Comparison of ENCODE assay signal across 1 cellular context in genomic region chr2:201344663-201345366, GRCh38.
TF ChIP-seq lines count a peak whose summit lies in the region.

No MANE protein-coding gene starts in this region.

TF ChIP-seq in GM23338, 12 proteins besides CTCF, POLR2A, EP300 and RAD21 (continued from another document):
- TF ChIP-seq ZNF462 (CRISPR knock-in tag; IDR thresholded peaks at IDR 0.05) (no peak), ZNF331 (CRISPR knock-in tag; IDR thresholded peaks at IDR 0.05; ENCODE audit: low read depth) (no peak), REST (IDR thresholded peaks at IDR 0.05; ENCODE audit: unreplicated experiment) (no peak), CREB1 (CRISPR knock-in tag; IDR thresholded peaks at IDR 0.05; ENCODE audit: low read depth) (no peak), NANOG (IDR thresholded peaks at IDR 0.05; ENCODE audit: borderline replicate concordance) (no peak), EZH2phosphoT487 (IDR thresholded peaks at IDR 0.05; ENCODE audit: unreplicated experiment) (no peak), JUNB (IDR thresholded peaks at IDR 0.05; ENCODE audit: unreplicated experiment) (no peak), ZNF114 (CRISPR knock-in tag; IDR thresholded peaks at IDR 0.05) (no peak)
